ENCODE assay signal across 29 cellular contexts in genomic region chr2:231821908-231822307, GRCh38.
"Had no signal": no experiment of that assay in that cellular context is flagged by ENCODE, and none has a peak within 500 bp of the region (broad histone marks: within the 10 kb centered on the region; RNA-seq: fewer than 3 reads in every experiment).

No MANE protein-coding gene starts in this region.

- H3K36me3 ChIP-seq: ascending aorta, breast epithelium, cardiac muscle cell, colonic mucosa, esophagus squamous epithelium, gastroesophageal sphincter, heart right ventricle had no signal

- H3K27me3 ChIP-seq: ascending aorta, breast epithelium, cardiac muscle cell, colonic mucosa, gastroesophageal sphincter, hepatocyte had no signal

- H3K9me3 ChIP-seq: ascending aorta, breast epithelium, colonic mucosa, esophagus squamous epithelium, gastroesophageal sphincter had no signal

- FAIRE-seq: endometrium, endothelial cell of umbilical vein had no signal

- H3K4me1 ChIP-seq: ascending aorta, breast epithelium, colonic mucosa, esophagus squamous epithelium, gastroesophageal sphincter had no signal

- DNase-seq: activated CD4-positive, alpha-beta memory T cell treated with anti-CD3 and anti-CD28 coated beads, Interleukin-2, amount 10 ng/mL, durations not matched to agents 7 days and 5 days; activated CD4-positive, alpha-beta T cell treated with anti-CD3 and anti-CD28 coated beads for 1 hour; activated CD4-positive, alpha-beta T cell treated with anti-CD3 and anti-CD28 coated beads for 4 hours; activated CD4-positive, alpha-beta T cell treated with anti-CD3 and anti-CD28 coated beads, Interleukin-2, amount 10 ng/mL, durations not matched to agents 7 days and 5 days; activated CD4-positive, alpha-beta T cell treated with anti-CD3 and anti-CD28 coated beads, Interleukin-2, amount 50 U/mL, for 4 hours; activated CD8-positive, alpha-beta memory T cell treated with anti-CD3 and anti-CD28 coated beads, Interleukin-2, amount 50 U/mL, for 48 hours; activated gamma-delta T cell; activated naive CD4-positive, alpha-beta T cell; activated naive CD4-positive, alpha-beta T cell treated with anti-CD3 and anti-CD28 coated beads, Interleukin-2, amount 10 ng/mL, durations not matched to agents 7 days and 5 days; activated naive CD8-positive, alpha-beta T cell treated with anti-CD3 and anti-CD28 coated beads, Interleukin-2, amount 10 ng/mL, durations not matched to agents 7 days and 5 days; activated T-cell treated with anti-CD3 and anti-CD28 coated beads for 4 hours; activated T-cell treated with anti-CD3 and anti-CD28 coated beads, Interleukin-2, amount 50 U/mL, for 24 hours; activated T-cell treated with anti-CD3 and anti-CD28 coated beads, Interleukin-2, amount 50 U/mL, for 72 hours; central memory CD4-positive, alpha-beta T cell; cerebellar nuclear complex; colonic mucosa; effector CD8-positive, alpha-beta T cell; esophagus squamous epithelium; foreskin melanocyte; heart right ventricle had no signal

- H3K27ac ChIP-seq: ascending aorta, breast epithelium, cardiac muscle cell, colonic mucosa, epithelial cell of prostate, esophagus squamous epithelium, gastroesophageal sphincter, heart right ventricle, hepatocyte had no signal

- H3K4me2 ChIP-seq: hepatocyte had no signal

- H3K79me2 ChIP-seq: hepatocyte had no signal

- H2AFZ ChIP-seq: hepatocyte had no signal

- ATAC-seq: activated naive CD4-positive, alpha-beta T cell treated with anti-CD3 and anti-CD28 coated beads, Interleukin-2, amount 50 U/mL, for 72 hours; activated T-cell treated with anti-CD3 and anti-CD28 coated beads, Interleukin-2, amount 50 U/mL, for 72 hours; gastroesophageal sphincter; heart right ventricle had no signal

- H3K4me3 ChIP-seq: ascending aorta, breast epithelium, cardiac muscle cell, colonic mucosa, esophagus squamous epithelium, gastroesophageal sphincter, heart right ventricle, hepatocyte had no signal
